ENCODE assay signal across 9 cellular contexts in the genomic region with DNA sequence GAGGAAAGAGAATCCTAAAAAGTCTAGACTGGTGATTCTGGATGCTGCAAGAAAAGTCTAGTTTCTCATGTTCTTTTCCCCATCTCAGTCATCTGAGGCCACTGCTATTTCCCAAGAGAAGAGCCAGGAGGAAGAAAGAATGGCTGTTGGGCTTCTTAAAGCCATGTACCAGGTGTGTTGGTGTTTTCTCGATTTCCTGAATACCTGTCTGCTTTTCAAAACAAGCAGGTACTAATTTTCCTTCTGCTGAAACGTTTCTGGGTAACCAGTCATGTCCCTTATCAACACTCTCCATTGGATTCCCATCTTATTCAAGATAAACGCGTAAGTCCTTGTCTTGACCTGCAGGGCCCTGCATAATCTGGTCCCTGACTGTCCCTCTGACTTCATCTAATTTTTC. TPM values are rescaled to one million over a fixed set of nuclear protein-coding genes. Genes with fewer than 3 reads are reported as not detected.
DNase-seq lines count a peak whose midpoint lies in the region; ATAC-seq and TF ChIP-seq lines count a peak whose summit lies in the region.
"Had no signal": no experiment of that assay in that cellular context is flagged by ENCODE, and none has a peak within 500 bp of the region (broad histone marks: within the 10 kb centered on the region; RNA-seq: fewer than 3 reads in every experiment).

No MANE protein-coding gene starts in this region.

- intact Hi-C loops in Caco-2 (cut with micrococcal nuclease; ENCODE audit: unreplicated experiment): no loop called here

- ATAC-seq in activated T-cell treated with anti-CD3 and anti-CD28 coated beads, Interleukin-2, amount 50 U/mL, for 72 hours (replicated peaks in 1 of 2): no peak
- no peak for ATAC-seq in HG03135 (IDR thresholded peaks at IDR 0.05; ENCODE audit: unreplicated experiment)
- ATAC-seq in GM19395 (IDR thresholded peaks at IDR 0.05; ENCODE audit: unreplicated experiment): no peak

- H3K36me3 Mint-ChIP-seq in activated T-cell treated with anti-CD3 and anti-CD28 coated beads, Interleukin-2, amount 50 U/mL, for 72 hours (ENCODE audit: insufficient read depth in 2 of 2): peaks cover 17 to 29% of the 10 kb centered on the region in 2 donors
- peaks cover 33% of the 10 kb centered on the region for H3K36me3 Mint-ChIP-seq in activated CD4-positive, alpha-beta memory T cell treated with anti-CD3 and anti-CD28 coated beads, Interleukin-2, amount 10 ng/mL, durations not matched to agents 7 days and 5 days (ENCODE audit: low read depth)
- H3K36me3 Mint-ChIP-seq in Caco-2 (ENCODE audit: insufficient read depth, unreplicated experiment): no peaks in the 10 kb centered on the region

- H3K27ac Mint-ChIP-seq in activated T-cell treated with anti-CD3 and anti-CD28 coated beads, Interleukin-2, amount 50 U/mL, for 72 hours: no peak overlapping the region
- peak overlapping the region; percentile 90 for H3K27ac Mint-ChIP-seq in activated CD4-positive, alpha-beta memory T cell treated with anti-CD3 and anti-CD28 coated beads, Interleukin-2, amount 10 ng/mL, durations not matched to agents 7 days and 5 days
- no peak overlapping the region for H3K27ac Mint-ChIP-seq in Caco-2 (ENCODE audit: unreplicated experiment)

- H3K9me3 ChIP-seq in iPS-18a (ENCODE audit: control insufficient read depth, low read depth, low read length): no peaks in the 10 kb centered on the region
- peaks cover 0 to 5% of the 10 kb centered on the region in 2 donors for H3K9me3 ChIP-seq in stomach smooth muscle (ENCODE audit: control insufficient read depth in 2 of 2, low read length in 2 of 2)
- H3K9me3 ChIP-seq in Caco-2: peaks cover 12% of the 10 kb centered on the region; the same call in 1 of the 2 replicates

- H3K27me3 Mint-ChIP-seq in activated T-cell treated with anti-CD3 and anti-CD28 coated beads, Interleukin-2, amount 50 U/mL, for 72 hours (ENCODE audit: low read depth): no peaks in the 10 kb centered on the region
- H3K27me3 Mint-ChIP-seq in activated CD4-positive, alpha-beta memory T cell treated with anti-CD3 and anti-CD28 coated beads, Interleukin-2, amount 10 ng/mL, durations not matched to agents 7 days and 5 days: no peaks in the 10 kb centered on the region
- no peaks in the 10 kb centered on the region for H3K27me3 Mint-ChIP-seq in Caco-2 (ENCODE audit: insufficient read depth, unreplicated experiment)

- H3K27ac ChIP-seq in iPS-18a (ENCODE audit: low read length) (no peak overlapping the region), stomach smooth muscle (ENCODE audit: low read length) (no peak overlapping the region)

- H3K4me1 Mint-ChIP-seq in activated T-cell treated with anti-CD3 and anti-CD28 coated beads, Interleukin-2, amount 50 U/mL, for 72 hours (ENCODE audit: low read depth): peaks cover 40% of the 10 kb centered on the region
- H3K4me1 Mint-ChIP-seq in activated CD4-positive, alpha-beta memory T cell treated with anti-CD3 and anti-CD28 coated beads, Interleukin-2, amount 10 ng/mL, durations not matched to agents 7 days and 5 days: peaks cover 38% of the 10 kb centered on the region
- no peaks in the 10 kb centered on the region for H3K4me1 Mint-ChIP-seq in Caco-2 (ENCODE audit: low read depth, unreplicated experiment)

- no peak for DNase-seq in activated T-cell treated with anti-CD3 and anti-CD28 coated beads, Interleukin-2, amount 50 U/mL, for 72 hours
- no peak for DNase-seq in activated T-cell treated with anti-CD3 and anti-CD28 coated beads, Interleukin-2, amount 50 U/mL, for 48 hours
- no peak for DNase-seq in activated CD4-positive, alpha-beta memory T cell treated with anti-CD3 and anti-CD28 coated beads, Interleukin-2, amount 10 ng/mL, durations not matched to agents 7 days and 5 days
- no peak for DNase-seq in Caco-2
- DNase-seq: SHP77 treated with DMSO at 0.1 percent for 48 hours had no signal

- H3K36me3 ChIP-seq in iPS-18a (ENCODE audit: control insufficient read depth, low read depth, low read length) (no peaks in the 10 kb centered on the region), stomach smooth muscle (ENCODE audit: control insufficient read depth in 2 of 2, insufficient read depth in 2 of 2, low read length in 2 of 2) (peaks cover 4 to 8% of the 10 kb centered on the region in 2 donors), Caco-2 (ENCODE audit: control insufficient read depth, insufficient read depth, low read length) (no peaks in the 10 kb centered on the region)

- POLR2A ChIA-PET in activated CD4-positive, alpha-beta memory T cell treated with anti-CD3 and anti-CD28 coated beads, Interleukin-2, amount 10 ng/mL, durations not matched to agents 7 days and 5 days (lab: Charles Lee): no interaction called here
- POLR2A ChIA-PET in Caco-2 (lab: Charles Lee): no interaction called here

- no TSS peak for BruUV-seq in Caco-2 (replicated peaks; lab: Mats Ljungman, UMichigan)

- H3K9ac ChIP-seq in iPS-18a (ENCODE audit: low read length): no peak overlapping the region
- no peak overlapping the region for H3K9ac ChIP-seq in stomach smooth muscle (ENCODE audit: low read length in 2 of 2)

- H3K9me3 Mint-ChIP-seq in activated T-cell treated with anti-CD3 and anti-CD28 coated beads, Interleukin-2, amount 50 U/mL, for 72 hours: peaks cover 2 to 11% of the 10 kb centered on the region in 2 donors
- H3K9me3 Mint-ChIP-seq in activated CD4-positive, alpha-beta memory T cell treated with anti-CD3 and anti-CD28 coated beads, Interleukin-2, amount 10 ng/mL, durations not matched to agents 7 days and 5 days: peaks cover 12% of the 10 kb centered on the region
- peaks cover 12% of the 10 kb centered on the region for H3K9me3 Mint-ChIP-seq in Caco-2 (ENCODE audit: unreplicated experiment)

- peak overlapping the region; percentile 89 to 99 for H3K4me3 Mint-ChIP-seq in activated T-cell treated with anti-CD3 and anti-CD28 coated beads, Interleukin-2, amount 50 U/mL, for 72 hours
- peak overlapping the region; percentile 93 for H3K4me3 Mint-ChIP-seq in activated CD4-positive, alpha-beta memory T cell treated with anti-CD3 and anti-CD28 coated beads, Interleukin-2, amount 10 ng/mL, durations not matched to agents 7 days and 5 days
- no peak overlapping the region for H3K4me3 Mint-ChIP-seq in Caco-2 (ENCODE audit: unreplicated experiment)

- CTCF ChIA-PET in activated CD4-positive, alpha-beta memory T cell treated with anti-CD3 and anti-CD28 coated beads, Interleukin-2, amount 10 ng/mL, durations not matched to agents 7 days and 5 days (lab: Charles Lee): no interaction called here
- CTCF ChIA-PET in Caco-2 (lab: Charles Lee): no interaction called here

- H3K4me1 ChIP-seq in iPS-18a (ENCODE audit: control insufficient read depth, low read depth, low read length) (no peaks in the 10 kb centered on the region), stomach smooth muscle (ENCODE audit: control insufficient read depth, insufficient read depth, low read length) (peaks cover 25% of the 10 kb centered on the region), Caco-2 (no peaks in the 10 kb centered on the region)

- no peaks in the 10 kb centered on the region for H3K27me3 ChIP-seq in iPS-18a (ENCODE audit: control insufficient read depth, insufficient read depth, low read length)
- no peaks in the 10 kb centered on the region for H3K27me3 ChIP-seq in stomach smooth muscle (ENCODE audit: control insufficient read depth in 1 of 2, insufficient read depth in 2 of 2, low read length in 2 of 2)
- no peaks in the 10 kb centered on the region for H3K27me3 ChIP-seq in Caco-2 (replicated peaks; ENCODE audit: control insufficient read depth, insufficient read depth, low read length)

- peak overlapping the region; percentile 100 for H3K4me3 ChIP-seq in iPS-18a (ENCODE audit: low read length)
- H3K4me3 ChIP-seq in stomach smooth muscle (ENCODE audit: low read length in 2 of 2): peak overlapping the region; percentile 95 to 99
- H3K4me3 ChIP-seq in Caco-2 (ENCODE audit: low read depth, low read length): no peak overlapping the region

- no peak for TF ChIP-seq CTCF in Caco-2 (IDR thresholded peaks at IDR 0.05; ENCODE audit: insufficient read depth in 1 of 2, low read depth in 1 of 2, low read length in 1 of 2, severe bottlenecking in 1 of 2, unreplicated experiment in 1 of 2)

RNA-seq across cellular contexts. Expression of a gene that starts 1.1 kb away (rescaled TPM):
- total RNA-seq in activated T-cell treated with anti-CD3 and anti-CD28 coated beads, Interleukin-2, amount 50 U/mL, for 72 hours: 1 to 10 TPM; 6.4 to 7.7 TPM
- total RNA-seq in activated CD4-positive, alpha-beta memory T cell treated with anti-CD3 and anti-CD28 coated beads, Interleukin-2, amount 10 ng/mL, durations not matched to agents 7 days and 5 days: 1 to 10 TPM; 5.0 to 5.7 TPM
- not detected in 2 replicates for total RNA-seq in Caco-2 (2022)

RNA-seq across cellular contexts. Expression of a gene that starts 3.0 kb away (rescaled TPM):
- total RNA-seq in activated T-cell treated with anti-CD3 and anti-CD28 coated beads, Interleukin-2, amount 50 U/mL, for 72 hours: 10 to 100 TPM in 1 of 2 donors, 1 to 10 TPM in 1; 9.8 to 16.1 TPM
- total RNA-seq in activated CD4-positive, alpha-beta memory T cell treated with anti-CD3 and anti-CD28 coated beads, Interleukin-2, amount 10 ng/mL, durations not matched to agents 7 days and 5 days: 1 to 10 TPM; 6.4 to 7.6 TPM
- total RNA-seq in Caco-2 (2022): not detected in 2 replicates

RNA-seq across cellular contexts. Expression of a gene that starts 36.5 kb away (rescaled TPM):
- 1 to 10 TPM; 4.5 to 6.7 TPM for total RNA-seq in activated T-cell treated with anti-CD3 and anti-CD28 coated beads, Interleukin-2, amount 50 U/mL, for 72 hours
- 1 to 10 TPM; 2.1 to 2.3 TPM for total RNA-seq in activated CD4-positive, alpha-beta memory T cell treated with anti-CD3 and anti-CD28 coated beads, Interleukin-2, amount 10 ng/mL, durations not matched to agents 7 days and 5 days
- not detected in 2 replicates for total RNA-seq in Caco-2 (2022)
